19 cellular contexts compared by ENCODE assay signal in genomic region chr2:238974061-238974460, GRCh38.
DNase-seq lines count a peak whose midpoint lies in the region; ATAC-seq lines count a peak whose summit lies in the region.
"Had no signal": no experiment of that assay in that cellular context is flagged by ENCODE, and none has a peak within 500 bp of the region (broad histone marks: within the 10 kb centered on the region; RNA-seq: fewer than 3 reads in every experiment).

No MANE protein-coding gene starts in this region.

- no peaks in the 10 kb centered on the region for H3K36me3 ChIP-seq in subcutaneous abdominal adipose tissue (ENCODE audit: control insufficient read depth in 5 of 5, insufficient read depth in 5 of 5, low read length in 5 of 5)
- H3K36me3 ChIP-seq: neutrophil, SJCRH30, upper lobe of right lung had no signal

- H3K27me3 Mint-ChIP-seq in activated naive CD8-positive, alpha-beta T cell treated with anti-CD3 and anti-CD28 coated beads, Interleukin-2, amount 50 U/mL, for 24 hours = peaks cover 14% of the 10 kb centered on the region

- H3K27me3 ChIP-seq in subcutaneous abdominal adipose tissue (ENCODE audit: control insufficient read depth in 5 of 5, insufficient read depth in 4 of 5, low read length in 5 of 5) = peaks cover 0 to 9% (median 0%) of the 10 kb centered on the region in 5 donors
- H3K27me3 ChIP-seq: SJCRH30 had no signal

- no peak overlapping the region for H3K4me3 Mint-ChIP-seq in activated naive CD8-positive, alpha-beta T cell treated with anti-CD3 and anti-CD28 coated beads, Interleukin-2, amount 50 U/mL, for 24 hours
- H3K4me3 Mint-ChIP-seq: H9; mesothelial cell of epicardium; stimulated activated memory B cell treated with anti-CD40 and anti-IgM and Interleukin-4, amounts not matched to agents 10 μg/mL and 1 μg/mL and 100 μg/mL, for 72 hours had no signal

- no peak overlapping the region for H3K9ac ChIP-seq in subcutaneous abdominal adipose tissue (ENCODE audit: low read length in 5 of 5)

- H3K36me3 Mint-ChIP-seq in activated naive CD8-positive, alpha-beta T cell treated with anti-CD3 and anti-CD28 coated beads, Interleukin-2, amount 50 U/mL, for 24 hours (ENCODE audit: low read depth) = no peaks in the 10 kb centered on the region
- H3K36me3 Mint-ChIP-seq: stimulated activated memory B cell treated with anti-CD40 and anti-IgM and Interleukin-4, amounts not matched to agents 10 μg/mL and 1 μg/mL and 100 μg/mL, for 72 hours had no signal

- ATAC-seq in GM18519 (IDR thresholded peaks at IDR 0.05; ENCODE audit: low FRiP score, unreplicated experiment) = no peak
- ATAC-seq in activated naive CD8-positive, alpha-beta T cell treated with anti-CD3 and anti-CD28 coated beads, Interleukin-2, amount 50 U/mL, for 24 hours = no peak
- ATAC-seq: stimulated activated memory B cell treated with anti-CD40 and anti-IgM and Interleukin-4, amounts not matched to agents 10 μg/mL and 1 μg/mL and 100 μg/mL, for 72 hours; upper lobe of right lung had no signal

- H3K4me1 ChIP-seq in subcutaneous abdominal adipose tissue (ENCODE audit: control insufficient read depth in 5 of 5, insufficient read depth in 5 of 5, low read length in 5 of 5) = peaks cover 0 to 25% (median 14%) of the 10 kb centered on the region in 5 donors
- H3K4me1 ChIP-seq: SJCRH30, upper lobe of right lung had no signal

- H3K9me3 Mint-ChIP-seq in activated naive CD8-positive, alpha-beta T cell treated with anti-CD3 and anti-CD28 coated beads, Interleukin-2, amount 50 U/mL, for 24 hours = peaks cover 10% of the 10 kb centered on the region

- H3K4me3 ChIP-seq in subcutaneous abdominal adipose tissue (ENCODE audit: low read depth in 1 of 5, low read length in 5 of 5) = no peak overlapping the region
- H3K4me3 ChIP-seq: SJCRH30, upper lobe of right lung had no signal

- peak overlapping the region; percentile 73 for H3K27ac ChIP-seq in subcutaneous abdominal adipose tissue (ENCODE audit: low read depth, low read length)
- H3K27ac ChIP-seq: neutrophil, SJCRH30, upper lobe of right lung had no signal

- H3K4me1 Mint-ChIP-seq in activated naive CD8-positive, alpha-beta T cell treated with anti-CD3 and anti-CD28 coated beads, Interleukin-2, amount 50 U/mL, for 24 hours = no peaks in the 10 kb centered on the region
- H3K4me1 Mint-ChIP-seq: stimulated activated memory B cell treated with anti-CD40 and anti-IgM and Interleukin-4, amounts not matched to agents 10 μg/mL and 1 μg/mL and 100 μg/mL, for 72 hours had no signal

- DNase-seq in H4 (ENCODE audit: low spot score) = peak; percentile 38
- DNase-seq in amniotic stem cell (lab: John Stamatoyannopoulos, UW) = peak; percentile 9
- peak; percentile 61 for DNase-seq in fibroblast of gingiva (ENCODE audit: low read depth)
- DNase-seq in NCI-H2107 (lab: John Stamatoyannopoulos, UW) = no peak
- no peak for DNase-seq in activated naive CD8-positive, alpha-beta T cell treated with anti-CD3 and anti-CD28 coated beads, Interleukin-2, amount 50 U/mL, for 24 hours
- DNase-seq: activated CD4-positive, alpha-beta T cell treated with anti-CD3 and anti-CD28 coated beads, Interleukin-2, amount 50 U/mL, for 4 hours; activated T-cell treated with anti-CD3 and anti-CD28 coated beads, Interleukin-2, amount 50 U/mL, for 48 hours; DMS79; NCI-H1105; NCI-H2227 treated with DMSO at 0.1 percent for 48 hours; small intestine; upper lobe of right lung had no signal

- H3K9me3 ChIP-seq in subcutaneous abdominal adipose tissue (ENCODE audit: control insufficient read depth in 5 of 5, low read length in 5 of 5) = peaks cover 0 to 4% (median 0%) of the 10 kb centered on the region in 5 donors
- H3K9me3 ChIP-seq: neutrophil, upper lobe of right lung had no signal

- no peak overlapping the region for H3K27ac Mint-ChIP-seq in activated naive CD8-positive, alpha-beta T cell treated with anti-CD3 and anti-CD28 coated beads, Interleukin-2, amount 50 U/mL, for 24 hours
- H3K27ac Mint-ChIP-seq: H9; stimulated activated memory B cell treated with anti-CD40 and anti-IgM and Interleukin-4, amounts not matched to agents 10 μg/mL and 1 μg/mL and 100 μg/mL, for 72 hours had no signal

Comparison
In these comparisons a context has a peak if more than half of its experiments do, and no peak if none do; other contexts are left out.
1. DNase-seq: peak in H4 (single experiment), amniotic stem cell (single experiment) and fibroblast of gingiva (single experiment); none in NCI-H2107 (single experiment) and activated naive CD8-positive, alpha-beta T cell treated with anti-CD3 and anti-CD28 coated beads, Interleukin-2, amount 50 U/mL, for 24 hours (single experiment).